Comparison of ENCODE assay signal across 21 cellular contexts in the genomic region with DNA sequence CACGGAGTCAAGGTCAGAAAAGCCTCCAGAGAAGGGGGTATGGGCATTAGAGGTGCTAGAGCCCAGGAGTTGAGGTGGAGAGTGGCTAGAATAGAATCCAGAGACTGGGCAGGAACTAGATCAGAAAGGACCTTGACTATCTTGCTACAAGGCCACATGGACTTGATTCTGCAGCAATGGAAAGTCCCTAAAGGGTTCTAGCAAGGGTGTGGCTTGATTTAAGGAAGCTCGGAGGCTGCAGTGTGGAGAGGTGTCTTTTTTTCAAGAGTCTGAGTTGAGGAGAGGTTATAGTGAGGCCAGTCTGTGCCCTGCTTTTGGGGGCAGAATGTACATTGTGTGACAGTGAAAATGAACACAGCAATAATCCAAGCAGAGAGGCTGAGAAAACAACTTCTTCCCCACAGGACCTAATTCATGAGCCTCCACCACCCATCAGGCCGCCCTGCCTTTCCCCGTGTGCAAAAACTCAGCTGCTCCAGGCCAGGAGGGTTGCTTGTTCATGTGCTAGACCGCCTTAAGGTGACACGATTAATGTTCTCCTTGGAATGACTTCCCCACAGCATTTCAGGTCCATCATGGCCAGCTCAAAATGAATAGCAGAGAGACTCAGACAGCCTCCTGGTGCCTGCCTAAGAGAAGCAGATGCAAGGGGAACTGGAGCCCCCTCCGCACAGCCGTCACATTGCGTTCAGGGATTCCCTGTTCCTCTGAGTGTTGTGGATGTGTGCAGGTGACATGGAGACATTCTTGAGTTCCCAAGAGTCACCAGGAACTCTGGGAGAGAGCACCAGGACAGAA. TPM values are rescaled to one million over a fixed set of nuclear protein-coding genes. Genes with fewer than 3 reads are reported as not detected.
"Had no signal": no experiment of that assay in that cellular context is flagged by ENCODE, and none has a peak within 500 bp of the region (broad histone marks: within the 10 kb centered on the region; RNA-seq: fewer than 3 reads in every experiment).

No MANE protein-coding gene starts in this region.

- H3K4me3 ChIP-seq: esophagus muscularis mucosa, suprapubic skin, upper lobe of left lung had no signal

- H3K4me1 ChIP-seq: esophagus muscularis mucosa, suprapubic skin, upper lobe of left lung had no signal

- ATAC-seq: left ventricle myocardium superior; right cardiac atrium; stimulated activated naive CD8-positive, alpha-beta T cell treated with anti-CD3 and anti-CD28 coated beads, Interleukin-15, Interleukin-2, amounts not matched to agents 100 U/mL and 50 U/mL, for 24 hours had no signal

- H3K36me3 ChIP-seq: esophagus muscularis mucosa, suprapubic skin, upper lobe of left lung had no signal

- FAIRE-seq: colon, small intestine had no signal

- H3K4me1 Mint-ChIP-seq: nephron had no signal

- DNase-seq: activated CD4-positive, alpha-beta T cell treated with anti-CD3 and anti-CD28 coated beads, Interleukin-2, amount 50 U/mL, for 1 hour; activated CD4-positive, CD25-positive, alpha-beta regulatory T cell; activated T-cell treated with anti-CD3 and anti-CD28 coated beads, Interleukin-2, amount 50 U/mL, for 1 hour; glutamatergic neuron; kidney glomerular epithelial cell; left ventricle myocardium superior; mesendoderm; nucleus accumbens; right cardiac atrium; small intestine; stimulated activated CD4-positive, alpha-beta T cell treated with anti-CD3 and anti-CD28 coated beads, Interleukin-4, amount 100 ng/mL, for 24 hours; stimulated activated naive CD8-positive, alpha-beta T cell treated with anti-CD3 and anti-CD28 coated beads, Interleukin-15, Interleukin-2, amounts not matched to agents 100 U/mL and 50 U/mL, for 24 hours; upper lobe of left lung had no signal

- H3K9me3 ChIP-seq: suprapubic skin, upper lobe of left lung had no signal

- H3K27ac Mint-ChIP-seq: activated naive CD4-positive, alpha-beta T cell treated with anti-CD3 and anti-CD28 coated beads, Interleukin-2, amount 50 U/mL, for 24 hours; nephron; T-helper 2 cell treated with Interferon-gamma antibody and Interleukin-4, amounts not matched to agents 5 μg/mL and 100 μg/mL, for 36 hours had no signal

- H3K4me3 Mint-ChIP-seq: activated naive CD4-positive, alpha-beta T cell treated with anti-CD3 and anti-CD28 coated beads, Interleukin-2, amount 50 U/mL, for 24 hours; nephron; T-helper 2 cell treated with Interferon-gamma antibody and Interleukin-4, amounts not matched to agents 5 μg/mL and 100 μg/mL, for 36 hours had no signal

- H3K9me3 Mint-ChIP-seq: activated naive CD4-positive, alpha-beta T cell treated with anti-CD3 and anti-CD28 coated beads, Interleukin-2, amount 50 U/mL, for 24 hours; T-helper 2 cell treated with Interferon-gamma antibody and Interleukin-4, amounts not matched to agents 5 μg/mL and 100 μg/mL, for 36 hours had no signal

- H3K27me3 ChIP-seq: suprapubic skin, upper lobe of left lung had no signal

- H3K36me3 Mint-ChIP-seq: activated naive CD4-positive, alpha-beta T cell treated with anti-CD3 and anti-CD28 coated beads, Interleukin-2, amount 50 U/mL, for 24 hours had no signal

- H3K27ac ChIP-seq: esophagus muscularis mucosa, suprapubic skin, upper lobe of left lung had no signal

RNA-seq across cellular contexts. Expression of a gene that starts 8.7 kb away (rescaled TPM):
- total RNA-seq: activated CD8-positive, alpha-beta memory T cell treated with anti-CD3 and anti-CD28 coated beads for 36 hours had no signal

RNA-seq across cellular contexts. Expression of a gene that starts 51.9 kb away (rescaled TPM):
- total RNA-seq: activated CD8-positive, alpha-beta memory T cell treated with anti-CD3 and anti-CD28 coated beads for 36 hours; fibroblast of villous mesenchyme had no signal
